In the genomic region with DNA sequence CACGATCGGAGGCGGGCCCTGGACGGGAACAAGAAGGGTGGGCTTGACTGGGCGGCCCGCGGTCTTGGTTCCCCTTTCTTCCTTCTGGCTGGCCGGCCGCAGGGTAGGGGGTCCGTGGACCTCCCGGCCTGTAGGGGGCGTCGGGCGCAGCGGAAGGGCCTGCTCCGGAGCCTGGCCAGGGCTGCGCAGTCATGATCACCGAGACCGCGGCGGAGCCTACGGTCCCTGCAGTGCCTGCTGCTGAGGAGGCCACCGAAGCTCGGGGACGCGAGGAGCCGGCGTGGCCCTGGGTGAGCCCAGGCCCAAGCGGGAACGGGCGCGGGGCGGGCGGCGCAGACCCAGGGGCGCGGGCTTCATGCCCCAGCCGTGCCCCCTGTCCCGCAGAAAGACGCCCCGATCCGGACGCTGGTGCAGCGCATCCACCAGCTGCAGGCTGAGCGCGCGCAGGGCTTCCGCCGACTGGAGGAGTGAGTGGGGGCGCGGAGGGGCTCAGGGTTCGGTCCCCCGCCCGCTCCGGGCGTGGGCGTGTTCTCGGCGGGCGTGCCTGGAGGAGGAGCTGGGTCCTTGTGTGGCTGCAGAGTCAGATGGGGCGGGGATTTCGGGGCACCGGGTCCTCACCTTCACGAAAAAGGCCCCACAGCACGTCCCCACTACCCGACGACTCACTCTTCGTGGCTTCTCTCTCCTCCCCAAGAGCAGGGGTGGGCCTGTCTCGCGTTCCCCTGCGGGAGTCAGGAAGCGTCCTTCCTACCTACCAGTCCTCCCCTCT, we compare ENCODE assay signal across 8 cellular contexts. TPM values are rescaled to one million over a fixed set of nuclear protein-coding genes. Genes with fewer than 3 reads are reported as not detected.
A peak's percentile ranks its signal among the peaks of the same experiment; 100 is the strongest.
DNase-seq lines count a peak whose midpoint lies in the region; ATAC-seq and TF ChIP-seq lines count a peak whose summit lies in the region.

A gene (plus strand): TSS at position 188 of the 769 bp plus-strand sequence. CDS start 4 bp downstream, at position 192.

- in situ Hi-C loops in Panc1 (cut with HindIII; ENCODE audit: low pct_unique_long_range_greater_than_20kb, low sequenced_read_pairs) = no loop called here

- H3K9me3 ChIP-seq in Panc1 (ENCODE audit: control insufficient read depth, insufficient read depth, low read depth, low read length) = no peaks in the 10 kb centered on the region
- H3K9me3 ChIP-seq in esophagus muscularis mucosa = no peaks in the 10 kb centered on the region

- intact Hi-C loops in Panc1 (cut with micrococcal nuclease; ENCODE audit: unreplicated experiment) (no loop called here), esophagus muscularis mucosa (cut with DNase I) (loop anchor here (5.0 kb wide), 1 partner anchor 244 kb away; a partner anchor contains a TSS)

- no peaks in the 10 kb centered on the region; the same call in 1 of the 2 replicates for H3K36me3 ChIP-seq in Panc1 (ENCODE audit: control insufficient read depth, insufficient read depth, low read length)
- H3K36me3 ChIP-seq in esophagus muscularis mucosa = peaks cover 0 to 20% (median 8%) of the 10 kb centered on the region in 4 donors

- ATAC-seq in GM21515 (IDR thresholded peaks at IDR 0.05; ENCODE audit: unreplicated experiment) = peak; percentile 66
- peak; percentile 84 for ATAC-seq in Panc1

- peaks cover 30% of the 10 kb centered on the region for H3K36me3 Mint-ChIP-seq in activated T-cell treated with anti-CD3 and anti-CD28 coated beads, Interleukin-2, amount 50 U/mL, for 24 hours (ENCODE audit: low read depth)

- DNase-seq in DMS114 treated with DMSO at 0.1 percent for 48 hours (lab: John Stamatoyannopoulos, UW; ENCODE audit: unreplicated experiment) = peak; percentile 65
- DNase-seq in HuH-7 (ENCODE audit: low spot score) = peak; percentile 70
- no peak for DNase-seq in Panc1 (ENCODE audit: low read depth, low spot score)
- peak; percentile 92 for DNase-seq in activated T-cell treated with anti-CD3 and anti-CD28 coated beads, Interleukin-2, amount 50 U/mL, for 24 hours
- peak; percentile 96 for DNase-seq in esophagus muscularis mucosa (ENCODE audit: extremely low spot score)
- DNase-seq in myocyte (ENCODE audit: low read depth) = peak; percentile 84
- DNase-seq in stimulated activated CD8-positive, alpha-beta memory T cell treated with anti-CD3 and anti-CD28 coated beads, Interleukin-7, amount 100 ng/mL, for 48 hours (ENCODE audit: extremely low read depth in 1 of 2, low read depth in 1 of 2) = peak; percentile 76 to 79

- TF ChIP-seq POLR2A in esophagus muscularis mucosa (IDR thresholded peaks at IDR 0.05; ENCODE audit: low read depth) = no peak

- TF ChIP-seq CTCF in Panc1 (IDR thresholded peaks at IDR 0.05) (peak; percentile 92), esophagus muscularis mucosa (IDR thresholded peaks at IDR 0.05) (peak; percentile 76 to 87 (median 79))

- H3K27ac Mint-ChIP-seq in activated T-cell treated with anti-CD3 and anti-CD28 coated beads, Interleukin-2, amount 50 U/mL, for 24 hours = peak within 1 kb of the TSS; percentile 96

- no peaks in the 10 kb centered on the region for H3K27me3 Mint-ChIP-seq in activated T-cell treated with anti-CD3 and anti-CD28 coated beads, Interleukin-2, amount 50 U/mL, for 24 hours

- no peaks in the 10 kb centered on the region for H3K9me3 Mint-ChIP-seq in activated T-cell treated with anti-CD3 and anti-CD28 coated beads, Interleukin-2, amount 50 U/mL, for 24 hours

- TF ChIP-seq EP300 in esophagus muscularis mucosa (IDR thresholded peaks at IDR 0.05) = no peak

- BruUV-seq in Panc1 (replicated peaks; lab: Mats Ljungman, UMichigan) = no TSS peak

- H3K27ac ChIP-seq in Panc1 (ENCODE audit: low read length) = peak within 1 kb of the TSS; percentile 76
- peak within 1 kb of the TSS; percentile 78 to 89 (median 86) for H3K27ac ChIP-seq in esophagus muscularis mucosa (replicated peaks in 1 of 4)

- H3K27me3 ChIP-seq in Panc1 (ENCODE audit: control insufficient read depth, insufficient read depth, low read length) (no peaks in the 10 kb centered on the region), esophagus muscularis mucosa (no peaks in the 10 kb centered on the region)

- POLR2A ChIA-PET in Panc1 (lab: Charles Lee) = no interaction called here

- H3K4me1 Mint-ChIP-seq in activated T-cell treated with anti-CD3 and anti-CD28 coated beads, Interleukin-2, amount 50 U/mL, for 24 hours (ENCODE audit: low read depth) = peaks cover 44% of the 10 kb centered on the region

- WGBS in esophagus muscularis mucosa = 0% methylated on average over 20 of the region's 72 CpGs

- CTCF ChIA-PET in Panc1 (lab: Charles Lee) = interaction anchor here (0.6 to 1.5 kb wide), 7 partner anchors 8 to 283 kb away, joined by 3 to 12 read pairs (median 4); no protein-coding TSS in a partner anchor

- peak within 1 kb of the TSS; percentile 86 for H3K4me3 Mint-ChIP-seq in activated T-cell treated with anti-CD3 and anti-CD28 coated beads, Interleukin-2, amount 50 U/mL, for 24 hours

- H3K4me1 ChIP-seq in Panc1 (ENCODE audit: control insufficient read depth, insufficient read depth, low read length) (no peaks in the 10 kb centered on the region), esophagus muscularis mucosa (peaks cover 14 to 38% (median 31%) of the 10 kb centered on the region in 4 donors)

- H3K4me3 ChIP-seq in Panc1 (ENCODE audit: low read depth in 2 of 2, low read length in 2 of 2) = peak within 1 kb of the TSS; percentile 65 to 70
- H3K4me3 ChIP-seq in esophagus muscularis mucosa = peak within 1 kb of the TSS; percentile 68 to 96 (median 86)

RNA-seq across cellular contexts. Expression of the gene that starts here (rescaled TPM):
- total RNA-seq in Panc1 (2021; ENCODE audit: unreplicated experiment) = 32.0 TPM
- polyA plus RNA-seq in Panc1 (2012; ENCODE audit: insufficient read length) = 45.7 TPM
- total RNA-seq in esophagus muscularis mucosa = 10 to 100 TPM; 56.1 to 77.7 (median 67.0) TPM
- 64.0 and 76.1 TPM in 2 replicates for total RNA-seq in myocyte
- 72.7 TPM for polyA plus RNA-seq in myocyte (2012)
